In genomic region chr1:2184934-2185333, GRCh38 we compare ENCODE assay signal across 25 cellular contexts.
"Had no signal": no experiment of that assay in that cellular context is flagged by ENCODE, and none has a peak within 500 bp of the region (broad histone marks: within the 10 kb centered on the region; RNA-seq: fewer than 3 reads in every experiment).

No MANE protein-coding gene starts in this region.

- ATAC-seq: heart left ventricle; mucosa of descending colon; naive thymus-derived CD4-positive, alpha-beta T cell; natural killer cell treated with Interleukin-12 subunit alpha and Interleukin-12 subunit beta and Interleukin-15 and Interleukin-18, amount 100 ng/mL, for 72 hours; psoas muscle; sciatic nerve; stimulated activated effector memory CD8-positive, alpha-beta T cell treated with anti-CD3 and anti-CD28 coated beads, Interleukin-12 subunit alpha, Interleukin-12 subunit beta, amount 100 ng/mL, for 72 hours; stimulated activated naive CD8-positive, alpha-beta T cell treated with anti-CD3 and anti-CD28 coated beads, Interleukin-15, amount 100 ng/mL, for 72 hours had no signal

- H3K27ac ChIP-seq: heart left ventricle, left ventricle myocardium inferior, parathyroid adenoma, psoas muscle, skin epidermis, spleen, tibial nerve, vagina had no signal

- H3K36me3 Mint-ChIP-seq: natural killer cell treated with Interleukin-12 subunit alpha and Interleukin-12 subunit beta and Interleukin-15 and Interleukin-18, amount 100 ng/mL, for 72 hours had no signal

- H3K27ac Mint-ChIP-seq: memory B cell; natural killer cell treated with Interleukin-12 subunit alpha and Interleukin-12 subunit beta and Interleukin-15 and Interleukin-18, amount 100 ng/mL, for 72 hours; stimulated activated effector memory CD8-positive, alpha-beta T cell treated with anti-CD3 and anti-CD28 coated beads, Interleukin-12 subunit alpha, Interleukin-12 subunit beta, amount 100 ng/mL, for 72 hours; type B pancreatic cell had no signal

- H3K27me3 Mint-ChIP-seq: memory B cell; naive thymus-derived CD4-positive, alpha-beta T cell; natural killer cell treated with Interleukin-12 subunit alpha and Interleukin-12 subunit beta and Interleukin-15 and Interleukin-18, amount 100 ng/mL, for 72 hours; stimulated activated naive CD8-positive, alpha-beta T cell treated with anti-CD3 and anti-CD28 coated beads, Interleukin-15, amount 100 ng/mL, for 72 hours; type B pancreatic cell had no signal

- FAIRE-seq: islet of Langerhans had no signal

- H3K9me3 Mint-ChIP-seq: immature natural killer cell; memory B cell; naive thymus-derived CD4-positive, alpha-beta T cell; natural killer cell treated with Interleukin-12 subunit alpha and Interleukin-12 subunit beta and Interleukin-15 and Interleukin-18, amount 100 ng/mL, for 72 hours; stimulated activated effector memory CD8-positive, alpha-beta T cell treated with anti-CD3 and anti-CD28 coated beads, Interleukin-12 subunit alpha, Interleukin-12 subunit beta, amount 100 ng/mL, for 72 hours; stimulated activated naive CD8-positive, alpha-beta T cell treated with anti-CD3 and anti-CD28 coated beads, Interleukin-15, amount 100 ng/mL, for 72 hours; type B pancreatic cell had no signal

- H3K4me3 ChIP-seq: heart left ventricle, left ventricle myocardium inferior, lung, mucosa of descending colon, psoas muscle, skin epidermis, spleen, tibial nerve, vagina had no signal

- H3K4me3 Mint-ChIP-seq: immature natural killer cell; memory B cell; naive thymus-derived CD4-positive, alpha-beta T cell; natural killer cell treated with Interleukin-12 subunit alpha and Interleukin-12 subunit beta and Interleukin-15 and Interleukin-18, amount 100 ng/mL, for 72 hours; stimulated activated effector memory CD8-positive, alpha-beta T cell treated with anti-CD3 and anti-CD28 coated beads, Interleukin-12 subunit alpha, Interleukin-12 subunit beta, amount 100 ng/mL, for 72 hours; stimulated activated naive CD8-positive, alpha-beta T cell treated with anti-CD3 and anti-CD28 coated beads, Interleukin-15, amount 100 ng/mL, for 72 hours; type B pancreatic cell had no signal

- H3K4me1 ChIP-seq: parathyroid adenoma, psoas muscle had no signal

- H3K9me3 ChIP-seq: heart left ventricle, left ventricle myocardium inferior, mucosa of descending colon, psoas muscle, spleen, tibial nerve, vagina had no signal

- H3K27me3 ChIP-seq: heart left ventricle, spleen, tibial nerve, vagina had no signal

- H3K9ac ChIP-seq: parathyroid adenoma had no signal

- H3K4me1 Mint-ChIP-seq: memory B cell had no signal

- DNase-seq: heart left ventricle; hypothalamus; immature natural killer cell; left ventricle myocardium inferior; midbrain; mucosa of descending colon; naive thymus-derived CD4-positive, alpha-beta T cell; nucleus accumbens; psoas muscle; spleen; stimulated activated CD4-positive, alpha-beta T cell treated with anti-CD3 and anti-CD28 coated beads, Interleukin-4, amount 100 ng/mL, for 24 hours; stimulated activated naive CD4-positive, alpha-beta T cell treated with Interleukin-2 at 50 U/mL for 16 hours; stimulated activated naive CD8-positive, alpha-beta T cell treated with anti-CD3 and anti-CD28 coated beads, Interleukin-15, amount 100 ng/mL, for 72 hours; substantia nigra had no signal
